19 cellular contexts compared by ENCODE assay signal in the genomic region with DNA sequence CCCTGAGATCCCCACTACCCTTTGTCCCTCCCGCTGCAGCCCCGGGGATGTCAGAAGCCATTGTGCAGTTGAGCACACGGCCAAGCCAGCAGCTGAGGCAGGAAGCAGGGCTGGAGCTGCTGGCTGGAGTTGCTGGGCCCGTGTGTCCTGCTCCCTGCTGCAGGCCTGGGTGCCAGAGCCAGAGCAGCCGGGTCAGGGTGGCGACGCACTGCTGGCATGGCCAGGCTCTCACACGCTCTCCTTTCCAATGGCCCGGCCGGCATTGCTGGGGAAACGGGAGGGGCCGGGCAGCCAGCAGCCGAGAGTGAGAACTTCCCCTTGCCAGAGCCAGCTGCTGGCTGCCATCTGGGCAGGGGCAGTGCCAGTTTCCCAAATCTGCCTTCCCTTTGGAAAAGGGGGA.
DNase-seq lines count a peak whose midpoint lies in the region; ATAC-seq, FAIRE-seq and TF ChIP-seq lines count a peak whose summit lies in the region.
"Had no signal": no experiment of that assay in that cellular context is flagged by ENCODE, and none has a peak within 500 bp of the region (broad histone marks: within the 10 kb centered on the region; RNA-seq: fewer than 3 reads in every experiment).

No MANE protein-coding gene starts in this region.

- peak overlapping the region; percentile 13; the same call in 1 of the 2 replicates for H2AFZ ChIP-seq in H1 (ENCODE audit: low read length)
- H2AFZ ChIP-seq in HepG2 (ENCODE audit: low read length): no peak overlapping the region

- no peak overlapping the region for H3K4me2 ChIP-seq in H1 (ENCODE audit: insufficient read depth in 1 of 2, low read depth in 2 of 2, low read length in 2 of 2)
- H3K4me2 ChIP-seq in HepG2 (ENCODE audit: low read depth, low read length): no peak overlapping the region
- no peak overlapping the region for H3K4me2 ChIP-seq in mesendoderm (ENCODE audit: low read length)

- in situ Hi-C loops in HepG2 (cut with HindIII; ENCODE audit: extremely low pct_ligation_motif_present, low pct_unique_long_range_greater_than_20kb): no loop called here

- H3K18ac ChIP-seq in H1 (ENCODE audit: extremely low read depth, low read length) (no peak overlapping the region), mesendoderm (ENCODE audit: low read length) (no peak overlapping the region)

- no peak overlapping the region for H2BK15ac ChIP-seq in H1 (ENCODE audit: low read length)
- no peak overlapping the region for H2BK15ac ChIP-seq in mesendoderm (replicated peaks; ENCODE audit: low read depth)

- WGBS in H1 (ENCODE audit: extremely low coverage in 1 of 2, insufficient coverage in 1 of 2, insufficient read length in 1 of 2, insufficient replicate concordance in 2 of 2, low coverage in 1 of 2, low lambda C conversion rate in 2 of 2, missing lambda C conversion rate in 1 of 2), 2 experiments: 89% methylated on average over 13 of the region's 13 CpGs; no CpG with 5 or more reads in 1 of the 2 experiments
- 83% methylated on average over 8 of the region's 13 CpGs for WGBS in HepG2 (ENCODE audit: low lambda C conversion rate)
- whole genome bisulfite sequencing in stomach, 5 donors: 50 to 69% (median 63%) methylated on average over 11 to 13 of the region's 13 CpGs
- no CpG with 5 or more reads among the region's 13 CpGs for WGBS in mesendoderm (ENCODE audit: extremely low coverage, insufficient coverage, low lambda C conversion rate)

- H3K9ac ChIP-seq in H1 (replicated peaks in 1 of 4; ENCODE audit: extremely low read depth in 1 of 4, low read depth in 3 of 4, low read length in 3 of 4) (no peak overlapping the region), HepG2 (ENCODE audit: insufficient read depth, low read depth, low read length) (no peak overlapping the region), mesendoderm (ENCODE audit: low read length) (no peak overlapping the region)

- no peaks in the 10 kb centered on the region for H3K4me1 ChIP-seq in H1 (replicated peaks in 1 of 4; ENCODE audit: control insufficient read depth in 3 of 4, insufficient read depth in 4 of 4, low read length in 3 of 4)
- peaks cover 8% of the 10 kb centered on the region; the same call in 1 of the 2 replicates for H3K4me1 ChIP-seq in HepG2 (ENCODE audit: insufficient read depth, low read length)
- no peaks in the 10 kb centered on the region for H3K4me1 ChIP-seq in stomach
- no peaks in the 10 kb centered on the region for H3K4me1 ChIP-seq in mesendoderm (ENCODE audit: control insufficient read depth, low read depth, low read length)
- H3K4me1 ChIP-seq: sigmoid colon, suprapubic skin had no signal

- H2AK5ac ChIP-seq in H1 (ENCODE audit: low read depth, low read length) (no peak overlapping the region), mesendoderm (ENCODE audit: low read length) (no peak overlapping the region)

- no peaks in the 10 kb centered on the region for H3K79me2 ChIP-seq in H1 (ENCODE audit: control insufficient read depth in 1 of 2, insufficient read depth in 2 of 2, low read length in 2 of 2)
- H3K79me2 ChIP-seq in HepG2 (ENCODE audit: insufficient read depth, low read length): no peaks in the 10 kb centered on the region
- H3K79me2 ChIP-seq in mesendoderm (ENCODE audit: control insufficient read depth, insufficient read depth, low read length): no peaks in the 10 kb centered on the region

- H3K14ac ChIP-seq in H1 (ENCODE audit: insufficient read length): no peak overlapping the region

- no peak overlapping the region for H4K5ac ChIP-seq in H1 (ENCODE audit: insufficient read length, low read depth, low read length)
- H4K5ac ChIP-seq in mesendoderm (ENCODE audit: low read length): no peak overlapping the region

- POLR2A ChIA-PET in H1 (lab: Charles Lee; ENCODE audit: partially characterized antibody) (no interaction called here), HepG2 (lab: Yijun Ruan, JAX) (no interaction called here)

- FAIRE-seq in H1 (lab: Jason Lieb, UNC) (no peak), HepG2 (lab: Jason Lieb, UNC) (no peak)

- no peak for TF ChIP-seq POLR2A in H1 (IDR thresholded peaks at IDR 0.05; ENCODE audit: control extremely low read depth in 1 of 2, low read depth in 2 of 2, low read length in 2 of 2)
- no peak for TF ChIP-seq POLR2A in HepG2 (IDR thresholded peaks at IDR 0.05; ENCODE audit: insufficient read depth in 1 of 2, low read depth in 2 of 2, low read length in 2 of 2)
- TF ChIP-seq POLR2A in stomach (IDR thresholded peaks at IDR 0.05): no peak

- DNase-seq in NCI-H1694 treated with DMSO at 0.1 percent for 48 hours (lab: John Stamatoyannopoulos, UW) (peak; percentile 65), H1 (ENCODE audit: low read depth in 1 of 2, low spot score in 2 of 2) (no peak), HepG2 (ENCODE audit: low spot score) (no peak), stomach (peak; percentile 53), NCI-H2029 (lab: John Stamatoyannopoulos, UW) (no peak), mesendoderm (no peak)
- DNase-seq: activated CD4-positive, alpha-beta T cell treated with anti-CD3 and anti-CD28 coated beads, Interleukin-2, amount 10 ng/mL, durations not matched to agents 7 days and 5 days; activated naive CD4-positive, alpha-beta T cell treated with Interleukin-2 at 50 U/mL for 16 hours; activated T-cell treated with anti-CD3 and anti-CD28 coated beads for 4 hours; erythroblast; mesenchymal stem cell; NCI-H510A treated with DMSO at 0.1 percent for 48 hours; sigmoid colon; stimulated activated CD4-positive, alpha-beta T cell treated with anti-CD3 and anti-CD28 coated beads, Interleukin-4, amount 100 ng/mL, for 1 hour; T-helper 9 cell had no signal

- ATAC-seq in HepG2: no peak
- ATAC-seq in GM18511 (IDR thresholded peaks at IDR 0.05; ENCODE audit: unreplicated experiment): no peak

- no peaks in the 10 kb centered on the region for H3K9me3 ChIP-seq in H1 (ENCODE audit: insufficient read depth in 2 of 2, low read depth in 1 of 2, low read length in 1 of 2)
- H3K9me3 ChIP-seq in HepG2 (ENCODE audit: low read length): no peaks in the 10 kb centered on the region
- H3K9me3 ChIP-seq in stomach: no peaks in the 10 kb centered on the region
- H3K9me3 ChIP-seq: neutrophil, sigmoid colon, suprapubic skin had no signal

- intact Hi-C loops in HepG2 (cut with micrococcal nuclease; ENCODE audit: unreplicated experiment) (no loop called here), stomach (cut with DNase I; ENCODE audit: low total_unique reads) (no loop called here)

- H4K20me1 ChIP-seq in H1 (replicated peaks in 1 of 2; ENCODE audit: control insufficient read depth in 1 of 2, insufficient read depth in 2 of 2, low read length in 2 of 2) (no peaks in the 10 kb centered on the region), HepG2 (ENCODE audit: insufficient read depth, low read length) (no peaks in the 10 kb centered on the region)

- no peak overlapping the region for H3K4ac ChIP-seq in H1 (replicated peaks; ENCODE audit: insufficient read length, low read depth, low read length)
- H3K4ac ChIP-seq in mesendoderm (ENCODE audit: low read depth, low read length): no peak overlapping the region

- H3K4me3 ChIP-seq in H1 (ENCODE audit: extremely low read depth in 1 of 4, insufficient read depth in 2 of 4, low read depth in 3 of 4, low read length in 4 of 4) (no peak overlapping the region), HepG2 (replicated peaks in 1 of 3; ENCODE audit: insufficient read depth in 1 of 3, low read depth in 2 of 3, low read length in 3 of 3) (no peak overlapping the region), stomach (no peak overlapping the region), mesendoderm (ENCODE audit: low read length) (no peak overlapping the region)
- H3K4me3 ChIP-seq: sigmoid colon, SK-N-MC, suprapubic skin had no signal

- TF ChIP-seq RAD21 in H1 (IDR thresholded peaks at IDR 0.05 in 1 of 2, conservative IDR thresholded peaks at IDR 0.05 in 1 of 2; ENCODE audit: low read depth in 2 of 2, low read length in 2 of 2): no peak
- TF ChIP-seq RAD21 in HepG2 (CRISPR knock-in tag; IDR thresholded peaks at IDR 0.05): no peak

- CTCF ChIA-PET in H1 (lab: Charles Lee; ENCODE audit: partially characterized antibody) (interaction anchor here (0.5 kb wide), 1 partner anchor 550 kb away, joined by 3 read pairs; no protein-coding TSS in a partner anchor), HepG2 (lab: Yijun Ruan, JAX; ENCODE audit: low intra/inter-chr PET ratio, low total read pairs) (no interaction called here)

- TF ChIP-seq EP300 in H1 (IDR thresholded peaks at IDR 0.05; ENCODE audit: borderline replicate concordance in 1 of 2, low read depth in 2 of 2, low read length in 2 of 2): no peak
- TF ChIP-seq EP300 in HepG2 (IDR thresholded peaks at IDR 0.05; ENCODE audit: low read depth in 2 of 2, low read length in 2 of 2): no peak
- no peak for TF ChIP-seq EP300 in HepG2 (CRISPR knock-in tag; IDR thresholded peaks at IDR 0.05; ENCODE audit: borderline replicate concordance)
- no peak for TF ChIP-seq EP300 in stomach (IDR thresholded peaks at IDR 0.05)

- no peak overlapping the region for H2BK20ac ChIP-seq in H1 (ENCODE audit: low read length)

- H3K27me3 ChIP-seq in H1 (replicated peaks in 1 of 4; ENCODE audit: control insufficient read depth in 3 of 4, extremely low read depth in 1 of 4, insufficient read depth in 3 of 4, low read length in 3 of 4) (no peaks in the 10 kb centered on the region), HepG2 (ENCODE audit: control insufficient read depth in 1 of 2, insufficient read depth in 2 of 2, low read length in 2 of 2) (no peaks in the 10 kb centered on the region), stomach (no peaks in the 10 kb centered on the region), mesendoderm (ENCODE audit: insufficient read depth, low read length, poor library complexity) (no peaks in the 10 kb centered on the region)
- H3K27me3 ChIP-seq: neutrophil, sigmoid colon, suprapubic skin had no signal

- no TSS peak for BruUV-seq in HepG2 (replicated peaks; lab: Mats Ljungman, UMichigan)

- H3K27ac ChIP-seq in H1 (ENCODE audit: low read depth, low read length) (no peak overlapping the region), HepG2 (ENCODE audit: extremely low read length, insufficient read depth, low read length) (no peak overlapping the region), stomach (no peak overlapping the region), mesendoderm (ENCODE audit: low read depth, low read length) (no peak overlapping the region)
- H3K27ac ChIP-seq: neutrophil, sigmoid colon, SK-N-MC, suprapubic skin had no signal

- H3K56ac ChIP-seq in H1 (replicated peaks; ENCODE audit: insufficient read length, low read depth, low read length) (no peak overlapping the region), mesendoderm (ENCODE audit: low read length) (no peak overlapping the region)

- H3K23ac ChIP-seq in H1 (ENCODE audit: insufficient read length) (no peak overlapping the region), mesendoderm (ENCODE audit: low read length) (no peak overlapping the region)

- no peak for TF ChIP-seq CTCF in H1 (IDR thresholded peaks at IDR 0.05; ENCODE audit: control extremely low read depth in 1 of 3, insufficient read depth in 1 of 3, low read depth in 1 of 3, low read length in 3 of 3)
- no peak for TF ChIP-seq CTCF in HepG2 (CRISPR knock-in tag; IDR thresholded peaks at IDR 0.05)
- no peak for TF ChIP-seq CTCF in stomach (IDR thresholded peaks at IDR 0.05)

- H3K79me1 ChIP-seq in H1 (ENCODE audit: low read depth, low read length) (no peaks in the 10 kb centered on the region), mesendoderm (ENCODE audit: low read length) (no peaks in the 10 kb centered on the region)

- H2BK5ac ChIP-seq in H1 (ENCODE audit: low read depth, low read length): no peak overlapping the region
- no peak overlapping the region for H2BK5ac ChIP-seq in mesendoderm (ENCODE audit: low read length)

- H4K8ac ChIP-seq in H1 (ENCODE audit: extremely low read depth, insufficient read depth, low read length) (peak overlapping the region; percentile 65), mesendoderm (ENCODE audit: low read depth, low read length) (no peak overlapping the region)

- H3K23me2 ChIP-seq in H1 (ENCODE audit: low read depth, low read length): no peaks in the 10 kb centered on the region

- H2BK120ac ChIP-seq in H1 (replicated peaks; ENCODE audit: low read depth, low read length) (no peak overlapping the region), mesendoderm (ENCODE audit: low read depth, low read length) (no peak overlapping the region)

- no peak overlapping the region for H4K91ac ChIP-seq in H1 (replicated peaks; ENCODE audit: insufficient read length, low read length)

- H2BK12ac ChIP-seq in H1 (ENCODE audit: low read depth, low read length): no peak overlapping the region

- no peaks in the 10 kb centered on the region for H3K36me3 ChIP-seq in H1 (ENCODE audit: control insufficient read depth in 2 of 4, insufficient read depth in 4 of 4, low read length in 3 of 4)
- no peaks in the 10 kb centered on the region for H3K36me3 ChIP-seq in HepG2 (replicated peaks in 1 of 2; ENCODE audit: control insufficient read depth in 1 of 2, insufficient read depth in 2 of 2, low read length in 2 of 2)
- no peaks in the 10 kb centered on the region for H3K36me3 ChIP-seq in stomach
- H3K36me3 ChIP-seq in mesendoderm (ENCODE audit: control insufficient read depth, insufficient read depth, low read length): no peaks in the 10 kb centered on the region
- H3K36me3 ChIP-seq: neutrophil, sigmoid colon, suprapubic skin had no signal

Comparison
In these comparisons a context has a peak if more than half of its experiments do, and no peak if none do; other contexts are left out.
1. DNase-seq: peak in NCI-H1694 treated with DMSO at 0.1 percent for 48 hours (single experiment) and stomach (single experiment); none in H1 (0 of 2), HepG2 (single experiment), NCI-H2029 (single experiment) and mesendoderm (single experiment).